Comparison of ENCODE assay signal across 1 cellular context in the genomic region with DNA sequence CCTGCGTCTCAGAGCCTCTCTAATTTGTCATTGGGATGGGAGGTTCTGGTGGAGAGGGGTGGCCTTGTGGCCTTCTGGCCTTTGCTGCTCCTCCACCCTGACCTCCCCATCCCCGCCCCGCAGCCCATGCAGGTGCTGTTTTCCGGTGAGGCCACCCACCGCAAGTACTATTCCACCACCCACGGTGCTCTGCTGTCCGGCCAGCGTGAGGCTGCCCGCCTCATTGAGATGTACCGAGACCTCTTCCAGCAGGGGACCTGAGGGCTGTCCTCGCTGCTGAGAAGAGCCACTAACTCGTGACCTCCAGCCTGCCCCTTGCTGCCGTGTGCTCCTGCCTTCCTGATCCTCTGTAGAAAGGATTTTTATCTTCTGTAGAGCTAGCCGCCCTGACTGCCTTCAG.
TF ChIP-seq lines count a peak whose summit lies in the region.

No MANE protein-coding gene starts in this region.

TF ChIP-seq in H1, 55 proteins besides CTCF, POLR2A, EP300 and RAD21:
- TF ChIP-seq YY1 (IDR thresholded peaks at IDR 0.05; ENCODE audit: low read depth, low read length) (no peak), JUND (IDR thresholded peaks at IDR 0.05; ENCODE audit: low read length) (no peak), CBX8 (IDR thresholded peaks at IDR 0.05; ENCODE audit: borderline replicate concordance, low read depth, low read length) (no peak), SP4 (IDR thresholded peaks at IDR 0.05; ENCODE audit: low read length) (no peak), BRCA1 (IDR thresholded peaks at IDR 0.05; ENCODE audit: low read depth, low read length) (no peak), CREB1 (IDR thresholded peaks at IDR 0.05) (no peak), KDM5A (IDR thresholded peaks at IDR 0.05; ENCODE audit: low read length) (no peak), EGR1 (IDR thresholded peaks at IDR 0.05; ENCODE audit: borderline replicate concordance, low read depth, low read length) (no peak), CHD1 (IDR thresholded peaks at IDR 0.05; ENCODE audit: low read depth, low read length) (no peak), TBP (IDR thresholded peaks at IDR 0.05; ENCODE audit: low read depth, low read length) (no peak), SUZ12 (IDR thresholded peaks at IDR 0.05; ENCODE audit: low read length) (no peak), EZH2 (IDR thresholded peaks at IDR 0.05; ENCODE audit: low read depth, low read length, severe bottlenecking) (no peak), BCL11A (IDR thresholded peaks at IDR 0.05; ENCODE audit: low read depth in 2 of 2, low read length in 2 of 2) (no peak), SAP30 (IDR thresholded peaks at IDR 0.05; ENCODE audit: insufficient read depth, insufficient replicate concordance, low read length) (no peak), POLR2AphosphoS5 (IDR thresholded peaks at IDR 0.05; ENCODE audit: low read depth, low read length) (no peak), CBX5 (IDR thresholded peaks at IDR 0.05; ENCODE audit: low read depth, low read length) (no peak), CHD2 (IDR thresholded peaks at IDR 0.05; ENCODE audit: low read length) (no peak), GTF2F1 (IDR thresholded peaks at IDR 0.05; ENCODE audit: borderline replicate concordance, low read depth, low read length) (no peak)
- TF ChIP-seq, protein P1, sequence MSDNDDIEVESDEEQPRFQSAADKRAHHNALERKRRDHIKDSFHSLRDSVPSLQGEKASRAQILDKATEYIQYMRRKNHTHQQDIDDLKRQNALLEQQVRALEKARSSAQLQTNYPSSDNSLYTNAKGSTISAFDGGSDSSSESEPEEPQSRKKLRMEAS (IDR thresholded peaks at IDR 0.05), result no peak
- TF ChIP-seq, protein P2, sequence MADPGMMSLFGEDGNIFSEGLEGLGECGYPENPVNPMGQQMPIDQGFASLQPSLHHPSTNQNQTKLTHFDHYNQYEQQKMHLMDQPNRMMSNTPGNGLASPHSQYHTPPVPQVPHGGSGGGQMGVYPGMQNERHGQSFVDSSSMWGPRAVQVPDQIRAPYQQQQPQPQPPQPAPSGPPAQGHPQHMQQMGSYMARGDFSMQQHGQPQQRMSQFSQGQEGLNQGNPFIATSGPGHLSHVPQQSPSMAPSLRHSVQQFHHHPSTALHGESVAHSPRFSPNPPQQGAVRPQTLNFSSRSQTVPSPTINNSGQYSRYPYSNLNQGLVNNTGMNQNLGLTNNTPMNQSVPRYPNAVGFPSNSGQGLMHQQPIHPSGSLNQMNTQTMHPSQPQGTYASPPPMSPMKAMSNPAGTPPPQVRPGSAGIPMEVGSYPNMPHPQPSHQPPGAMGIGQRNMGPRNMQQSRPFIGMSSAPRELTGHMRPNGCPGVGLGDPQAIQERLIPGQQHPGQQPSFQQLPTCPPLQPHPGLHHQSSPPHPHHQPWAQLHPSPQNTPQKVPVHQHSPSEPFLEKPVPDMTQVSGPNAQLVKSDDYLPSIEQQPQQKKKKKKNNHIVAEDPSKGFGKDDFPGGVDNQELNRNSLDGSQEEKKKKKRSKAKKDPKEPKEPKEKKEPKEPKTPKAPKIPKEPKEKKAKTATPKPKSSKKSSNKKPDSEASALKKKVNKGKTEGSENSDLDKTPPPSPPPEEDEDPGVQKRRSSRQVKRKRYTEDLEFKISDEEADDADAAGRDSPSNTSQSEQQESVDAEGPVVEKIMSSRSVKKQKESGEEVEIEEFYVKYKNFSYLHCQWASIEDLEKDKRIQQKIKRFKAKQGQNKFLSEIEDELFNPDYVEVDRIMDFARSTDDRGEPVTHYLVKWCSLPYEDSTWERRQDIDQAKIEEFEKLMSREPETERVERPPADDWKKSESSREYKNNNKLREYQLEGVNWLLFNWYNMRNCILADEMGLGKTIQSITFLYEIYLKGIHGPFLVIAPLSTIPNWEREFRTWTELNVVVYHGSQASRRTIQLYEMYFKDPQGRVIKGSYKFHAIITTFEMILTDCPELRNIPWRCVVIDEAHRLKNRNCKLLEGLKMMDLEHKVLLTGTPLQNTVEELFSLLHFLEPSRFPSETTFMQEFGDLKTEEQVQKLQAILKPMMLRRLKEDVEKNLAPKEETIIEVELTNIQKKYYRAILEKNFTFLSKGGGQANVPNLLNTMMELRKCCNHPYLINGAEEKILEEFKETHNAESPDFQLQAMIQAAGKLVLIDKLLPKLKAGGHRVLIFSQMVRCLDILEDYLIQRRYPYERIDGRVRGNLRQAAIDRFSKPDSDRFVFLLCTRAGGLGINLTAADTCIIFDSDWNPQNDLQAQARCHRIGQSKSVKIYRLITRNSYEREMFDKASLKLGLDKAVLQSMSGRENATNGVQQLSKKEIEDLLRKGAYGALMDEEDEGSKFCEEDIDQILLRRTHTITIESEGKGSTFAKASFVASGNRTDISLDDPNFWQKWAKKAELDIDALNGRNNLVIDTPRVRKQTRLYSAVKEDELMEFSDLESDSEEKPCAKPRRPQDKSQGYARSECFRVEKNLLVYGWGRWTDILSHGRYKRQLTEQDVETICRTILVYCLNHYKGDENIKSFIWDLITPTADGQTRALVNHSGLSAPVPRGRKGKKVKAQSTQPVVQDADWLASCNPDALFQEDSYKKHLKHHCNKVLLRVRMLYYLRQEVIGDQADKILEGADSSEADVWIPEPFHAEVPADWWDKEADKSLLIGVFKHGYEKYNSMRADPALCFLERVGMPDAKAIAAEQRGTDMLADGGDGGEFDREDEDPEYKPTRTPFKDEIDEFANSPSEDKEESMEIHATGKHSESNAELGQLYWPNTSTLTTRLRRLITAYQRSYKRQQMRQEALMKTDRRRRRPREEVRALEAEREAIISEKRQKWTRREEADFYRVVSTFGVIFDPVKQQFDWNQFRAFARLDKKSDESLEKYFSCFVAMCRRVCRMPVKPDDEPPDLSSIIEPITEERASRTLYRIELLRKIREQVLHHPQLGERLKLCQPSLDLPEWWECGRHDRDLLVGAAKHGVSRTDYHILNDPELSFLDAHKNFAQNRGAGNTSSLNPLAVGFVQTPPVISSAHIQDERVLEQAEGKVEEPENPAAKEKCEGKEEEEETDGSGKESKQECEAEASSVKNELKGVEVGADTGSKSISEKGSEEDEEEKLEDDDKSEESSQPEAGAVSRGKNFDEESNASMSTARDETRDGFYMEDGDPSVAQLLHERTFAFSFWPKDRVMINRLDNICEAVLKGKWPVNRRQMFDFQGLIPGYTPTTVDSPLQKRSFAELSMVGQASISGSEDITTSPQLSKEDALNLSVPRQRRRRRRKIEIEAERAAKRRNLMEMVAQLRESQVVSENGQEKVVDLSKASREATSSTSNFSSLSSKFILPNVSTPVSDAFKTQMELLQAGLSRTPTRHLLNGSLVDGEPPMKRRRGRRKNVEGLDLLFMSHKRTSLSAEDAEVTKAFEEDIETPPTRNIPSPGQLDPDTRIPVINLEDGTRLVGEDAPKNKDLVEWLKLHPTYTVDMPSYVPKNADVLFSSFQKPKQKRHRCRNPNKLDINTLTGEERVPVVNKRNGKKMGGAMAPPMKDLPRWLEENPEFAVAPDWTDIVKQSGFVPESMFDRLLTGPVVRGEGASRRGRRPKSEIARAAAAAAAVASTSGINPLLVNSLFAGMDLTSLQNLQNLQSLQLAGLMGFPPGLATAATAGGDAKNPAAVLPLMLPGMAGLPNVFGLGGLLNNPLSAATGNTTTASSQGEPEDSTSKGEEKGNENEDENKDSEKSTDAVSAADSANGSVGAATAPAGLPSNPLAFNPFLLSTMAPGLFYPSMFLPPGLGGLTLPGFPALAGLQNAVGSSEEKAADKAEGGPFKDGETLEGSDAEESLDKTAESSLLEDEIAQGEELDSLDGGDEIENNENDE (IDR thresholded peaks at IDR 0.05; ENCODE audit: insufficient replicate concordance, low read length), result no peak
